Comparison of ENCODE assay signal across 9 cellular contexts in the genomic region with DNA sequence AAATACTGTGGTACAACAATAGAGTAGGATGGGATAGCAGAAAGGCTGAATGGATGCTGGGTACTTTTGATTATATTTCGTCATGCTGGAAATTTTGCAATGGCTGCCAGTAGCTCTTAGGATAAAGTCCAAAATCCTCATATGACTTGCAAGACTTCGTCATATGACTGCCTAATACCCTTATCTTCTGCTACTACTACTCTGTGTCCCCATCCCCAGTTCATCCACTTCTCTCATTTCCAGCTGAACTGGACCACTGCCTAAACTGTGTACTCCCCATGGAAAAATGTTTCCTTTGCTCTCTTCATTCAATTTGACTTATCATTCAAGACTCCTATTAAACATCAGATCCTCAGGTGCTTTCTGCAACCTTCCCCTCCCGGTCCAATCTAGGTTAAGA.
"Had no signal": no experiment of that assay in that cellular context is flagged by ENCODE, and none has a peak within 500 bp of the region (broad histone marks: within the 10 kb centered on the region; RNA-seq: fewer than 3 reads in every experiment).

No MANE protein-coding gene starts in this region.

- H2AFZ ChIP-seq: GM23248 had no signal

- H3K4me3 Mint-ChIP-seq: HFFc6 had no signal

- DNase-seq: GM23248, GOT3, H7, HFFc6, IMR-90 had no signal

- FAIRE-seq: K562 had no signal

- H3K27ac ChIP-seq: GM23248, HL-60 had no signal

- H3K4me1 ChIP-seq: HAP-1 had no signal

- H3K4me3 ChIP-seq: GM23248, HAP-1, K562 had no signal

- H3K27ac Mint-ChIP-seq: HFFc6 had no signal

- ATAC-seq: HCT116, K562 had no signal

- H3K9me3 ChIP-seq: HAP-1 had no signal

- H3K9ac ChIP-seq: GM23248 had no signal

- H3K36me3 ChIP-seq: HAP-1 had no signal
